16 cellular contexts compared by ENCODE assay signal in genomic region chrX:85326234-85327059, GRCh38. TPM values are rescaled to one million over a fixed set of nuclear protein-coding genes. Genes with fewer than 3 reads are reported as not detected.
"Had no signal": no experiment of that assay in that cellular context is flagged by ENCODE, and none has a peak within 500 bp of the region (broad histone marks: within the 10 kb centered on the region; RNA-seq: fewer than 3 reads in every experiment).

No MANE protein-coding gene starts in this region.

- DNase-seq: activated B cell treated with CpG ODN at 0.5 μM for 24 hours; activated CD4-positive, alpha-beta T cell treated with anti-CD3 and anti-CD28 coated beads, Interleukin-2, amount 10 ng/mL, durations not matched to agents 24 days and 14 days; activated CD8-positive, alpha-beta T cell treated with anti-CD3 and anti-CD28 coated beads for 36 hours; activated effector memory CD4-positive, alpha-beta T cell treated with Interleukin-2 at 50 U/mL for 16 hours; activated T-cell treated with anti-CD3 and anti-CD28 coated beads, Interleukin-2, amount 50 U/mL, for 24 hours; foreskin fibroblast; hippocampal formation; naive thymus-derived CD4-positive, alpha-beta T cell; stimulated activated naive B cell treated with anti-CD40 and anti-IgM and Interleukin-4, amounts not matched to agents 10 μg/mL and 1 μg/mL and 100 μg/mL, for 72 hours; T-helper 1 cell; T-helper 9 cell had no signal

- H3K27me3 ChIP-seq: neural progenitor cell, ovary had no signal

- ATAC-seq: activated CD8-positive, alpha-beta T cell treated with anti-CD3 and anti-CD28 coated beads for 36 hours; naive thymus-derived CD4-positive, alpha-beta T cell; stimulated activated naive B cell treated with anti-CD40 and anti-IgM and Interleukin-4, amounts not matched to agents 10 μg/mL and 1 μg/mL and 100 μg/mL, for 72 hours had no signal

- H3K9me3 ChIP-seq: ovary had no signal

- H3K27ac ChIP-seq: breast epithelium, neural progenitor cell, ovary had no signal

- H2AFZ ChIP-seq: neural progenitor cell had no signal

- FAIRE-seq: islet of Langerhans had no signal

- H3K4me3 ChIP-seq: breast epithelium, neural progenitor cell, ovary had no signal

- H3K9ac ChIP-seq: neural progenitor cell had no signal

- H3K36me3 ChIP-seq: breast epithelium, neural progenitor cell, ovary had no signal

- H3K4me2 ChIP-seq: neural progenitor cell had no signal

- H3K4me1 ChIP-seq: breast epithelium, neural progenitor cell had no signal

RNA-seq across cellular contexts. Expression of gene POF1B, which starts 53.0 kb away (rescaled TPM):
- total RNA-seq: activated CD4-positive, alpha-beta T cell treated with anti-CD3 and anti-CD28 coated beads, Interleukin-2, amount 10 ng/mL, durations not matched to agents 24 days and 14 days; activated CD8-positive, alpha-beta T cell treated with anti-CD3 and anti-CD28 coated beads for 36 hours; astrocyte had no signal
